ENCODE assay signal across 32 cellular contexts in the genomic region with DNA sequence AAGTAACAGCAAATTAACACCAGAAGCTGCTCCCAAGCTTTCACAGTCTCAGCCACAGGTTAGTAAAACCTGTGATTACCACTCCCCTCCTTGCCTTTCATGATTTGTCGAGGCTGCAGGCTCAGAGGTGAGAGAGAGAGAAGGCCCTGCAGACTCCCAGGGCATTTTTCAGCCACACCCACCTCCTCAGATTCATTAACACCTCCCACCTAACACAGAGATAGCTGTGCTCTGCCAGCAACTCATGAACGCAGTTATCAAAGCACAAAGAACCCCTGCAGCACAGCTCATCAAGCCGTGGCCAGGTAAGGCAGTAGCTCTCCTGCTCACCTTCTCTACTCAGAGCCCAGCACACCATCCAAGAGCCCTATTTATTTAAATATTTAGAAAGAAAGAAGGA. TPM values are rescaled to one million over a fixed set of nuclear protein-coding genes. Genes with fewer than 3 reads are reported as not detected.
"Had no signal": no experiment of that assay in that cellular context is flagged by ENCODE, and none has a peak within 500 bp of the region (broad histone marks: within the 10 kb centered on the region; RNA-seq: fewer than 3 reads in every experiment).

No MANE protein-coding gene starts in this region.

- H3K9me3 ChIP-seq: adrenal gland, body of pancreas, gastrocnemius medialis, left ventricle myocardium inferior, ovary, sigmoid colon, upper lobe of right lung had no signal

- H3K4me3 ChIP-seq: adrenal gland, body of pancreas, gastrocnemius medialis, left ventricle myocardium inferior, lung, ovary, sigmoid colon, upper lobe of right lung had no signal

- H3K36me3 ChIP-seq: adrenal gland, gastrocnemius medialis, left ventricle myocardium inferior, ovary, sigmoid colon, upper lobe of right lung had no signal

- H3K27me3 ChIP-seq: adrenal gland, body of pancreas, gastrocnemius medialis, ovary, upper lobe of right lung had no signal

- H3K36me3 Mint-ChIP-seq: activated naive CD8-positive, alpha-beta T cell treated with anti-CD3 and anti-CD28 coated beads for 36 hours; mesothelial cell of epicardium; stimulated activated memory B cell treated with anti-CD40 and anti-IgM and Interleukin-4, amounts not matched to agents 10 μg/mL and 1 μg/mL and 100 μg/mL, for 72 hours had no signal

- H3K4me1 Mint-ChIP-seq: activated naive CD8-positive, alpha-beta T cell treated with anti-CD3 and anti-CD28 coated beads for 36 hours; mesothelial cell of epicardium; naive thymus-derived CD4-positive, alpha-beta T cell; stimulated activated memory B cell treated with anti-CD40 and anti-IgM and Interleukin-4, amounts not matched to agents 10 μg/mL and 1 μg/mL and 100 μg/mL, for 72 hours; stimulated activated naive CD8-positive, alpha-beta T cell treated with anti-CD3 and anti-CD28 coated beads, Interleukin-15, amount 100 ng/mL, for 72 hours had no signal

- H3K4me3 Mint-ChIP-seq: activated naive CD8-positive, alpha-beta T cell treated with anti-CD3 and anti-CD28 coated beads for 36 hours; mesothelial cell of epicardium; naive thymus-derived CD4-positive, alpha-beta T cell; stimulated activated memory B cell treated with anti-CD40 and anti-IgM and Interleukin-4, amounts not matched to agents 10 μg/mL and 1 μg/mL and 100 μg/mL, for 72 hours; stimulated activated naive CD8-positive, alpha-beta T cell treated with anti-CD3 and anti-CD28 coated beads, Interleukin-15, amount 100 ng/mL, for 72 hours had no signal

- DNase-seq: activated CD4-positive, alpha-beta T cell treated with anti-CD3 and anti-CD28 coated beads for 48 hours; activated CD4-positive, alpha-beta T cell treated with anti-CD3 and anti-CD28 coated beads, Interleukin-2, amount 50 U/mL, for 48 hours; activated CD8-positive, alpha-beta memory T cell treated with anti-CD3 and anti-CD28 coated beads for 24 hours; activated effector memory CD4-positive, alpha-beta T cell treated with Interleukin-2 at 50 U/mL for 16 hours; activated naive CD4-positive, alpha-beta T cell treated with Interleukin-2 at 50 U/mL for 16 hours; activated naive CD8-positive, alpha-beta T cell treated with anti-CD3 and anti-CD28 coated beads for 36 hours; adrenal gland; aorta; body of pancreas; effector CD8-positive, alpha-beta T cell; gastrocnemius medialis; glutamatergic neuron; left ventricle myocardium inferior; naive thymus-derived CD4-positive, alpha-beta T cell; ovary; retina; sigmoid colon; small intestine; stimulated activated CD4-positive, alpha-beta T cell treated with anti-CD3 and anti-CD28 coated beads, Interleukin-1b, Interleukin-23, amount 100 ng/mL, for 48 hours; stimulated activated CD4-positive, alpha-beta T cell treated with anti-CD3 and anti-CD28 coated beads, Interleukin-4, amount 100 ng/mL, for 4 hours; stimulated activated CD8-positive, alpha-beta memory T cell treated with anti-CD3 and anti-CD28 coated beads, Interleukin-4, amount 100 ng/mL, for 48 hours; stimulated activated naive CD8-positive, alpha-beta T cell treated with anti-CD3 and anti-CD28 coated beads, Interleukin-15, amount 100 ng/mL, for 72 hours; substantia nigra; upper lobe of right lung had no signal

- H3K4me1 ChIP-seq: adrenal gland, body of pancreas, gastrocnemius medialis, left ventricle myocardium inferior, sigmoid colon, upper lobe of right lung had no signal

- H3K27ac Mint-ChIP-seq: activated naive CD8-positive, alpha-beta T cell treated with anti-CD3 and anti-CD28 coated beads for 36 hours; mesothelial cell of epicardium; naive thymus-derived CD4-positive, alpha-beta T cell; progenitor cell of endocrine pancreas; stimulated activated memory B cell treated with anti-CD40 and anti-IgM and Interleukin-4, amounts not matched to agents 10 μg/mL and 1 μg/mL and 100 μg/mL, for 72 hours; stimulated activated naive CD8-positive, alpha-beta T cell treated with anti-CD3 and anti-CD28 coated beads, Interleukin-15, amount 100 ng/mL, for 72 hours had no signal

- ATAC-seq: activated CD4-positive, CD25-positive, alpha-beta regulatory T cell treated with anti-CD3 and anti-CD28 coated beads, Interleukin-2, amount 50 U/mL, for 24 hours; body of pancreas; gastrocnemius medialis; naive thymus-derived CD4-positive, alpha-beta T cell; stimulated activated memory B cell treated with anti-CD40 and anti-IgM and Interleukin-4, amounts not matched to agents 10 μg/mL and 1 μg/mL and 100 μg/mL, for 72 hours; upper lobe of right lung had no signal

- H3K9me3 Mint-ChIP-seq: activated naive CD8-positive, alpha-beta T cell treated with anti-CD3 and anti-CD28 coated beads for 36 hours; stimulated activated memory B cell treated with anti-CD40 and anti-IgM and Interleukin-4, amounts not matched to agents 10 μg/mL and 1 μg/mL and 100 μg/mL, for 72 hours had no signal

- H3K27ac ChIP-seq: adrenal gland, body of pancreas, gastrocnemius medialis, left ventricle myocardium inferior, ovary, sigmoid colon, upper lobe of right lung, VCaP had no signal

RNA-seq across cellular contexts. Expression of a gene that starts 27.1 kb away (rescaled TPM):
- total RNA-seq: activated naive CD8-positive, alpha-beta T cell treated with anti-CD3 and anti-CD28 coated beads for 36 hours; dermis microvascular lymphatic vessel endothelial cell; T-helper 1 cell treated with Interleukin-12 subunit alpha and Interleukin-12 subunit beta and Interleukin-4 antibody, amounts not matched to agents 30 ng/mL and 1 ng/mL, for 36 hours had no signal
